Comparison of ENCODE assay signal across 1 cellular context in the genomic region with DNA sequence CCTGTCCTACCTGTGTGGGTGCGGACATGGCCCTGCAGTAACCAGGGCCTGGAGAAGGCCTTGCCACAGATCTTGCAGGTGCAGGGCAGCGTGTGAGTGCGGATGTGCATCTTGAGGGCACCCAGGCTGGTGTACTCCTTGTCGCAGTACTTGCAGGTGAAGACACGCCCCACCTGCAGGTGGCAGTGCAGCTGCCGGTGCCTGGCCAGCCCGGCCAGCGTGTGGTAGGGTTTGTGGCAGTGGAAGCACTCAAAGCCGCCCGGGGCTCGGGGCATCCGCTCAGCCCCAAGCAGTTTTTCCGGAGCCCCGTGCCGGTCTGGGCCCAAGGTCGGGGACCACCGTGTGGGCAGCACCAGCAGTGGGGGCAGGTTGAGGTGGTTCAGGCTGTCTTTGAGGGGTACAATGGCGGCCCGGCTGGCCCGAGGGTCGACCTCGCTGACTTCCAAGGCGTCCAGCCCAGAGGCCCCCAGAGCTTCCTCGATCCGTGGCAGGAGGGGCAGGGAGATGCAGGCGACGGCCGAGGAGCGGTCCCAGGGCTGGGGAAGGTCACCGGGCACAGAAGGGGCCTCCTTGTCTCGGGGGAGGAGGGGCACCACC.
TF ChIP-seq lines count a peak whose summit lies in the region.

No MANE protein-coding gene starts in this region.

TF ChIP-seq in HepG2, 621 proteins besides CTCF, POLR2A, EP300 and RAD21 (continued from another document and continues in another):
- TF ChIP-seq, protein P1, sequence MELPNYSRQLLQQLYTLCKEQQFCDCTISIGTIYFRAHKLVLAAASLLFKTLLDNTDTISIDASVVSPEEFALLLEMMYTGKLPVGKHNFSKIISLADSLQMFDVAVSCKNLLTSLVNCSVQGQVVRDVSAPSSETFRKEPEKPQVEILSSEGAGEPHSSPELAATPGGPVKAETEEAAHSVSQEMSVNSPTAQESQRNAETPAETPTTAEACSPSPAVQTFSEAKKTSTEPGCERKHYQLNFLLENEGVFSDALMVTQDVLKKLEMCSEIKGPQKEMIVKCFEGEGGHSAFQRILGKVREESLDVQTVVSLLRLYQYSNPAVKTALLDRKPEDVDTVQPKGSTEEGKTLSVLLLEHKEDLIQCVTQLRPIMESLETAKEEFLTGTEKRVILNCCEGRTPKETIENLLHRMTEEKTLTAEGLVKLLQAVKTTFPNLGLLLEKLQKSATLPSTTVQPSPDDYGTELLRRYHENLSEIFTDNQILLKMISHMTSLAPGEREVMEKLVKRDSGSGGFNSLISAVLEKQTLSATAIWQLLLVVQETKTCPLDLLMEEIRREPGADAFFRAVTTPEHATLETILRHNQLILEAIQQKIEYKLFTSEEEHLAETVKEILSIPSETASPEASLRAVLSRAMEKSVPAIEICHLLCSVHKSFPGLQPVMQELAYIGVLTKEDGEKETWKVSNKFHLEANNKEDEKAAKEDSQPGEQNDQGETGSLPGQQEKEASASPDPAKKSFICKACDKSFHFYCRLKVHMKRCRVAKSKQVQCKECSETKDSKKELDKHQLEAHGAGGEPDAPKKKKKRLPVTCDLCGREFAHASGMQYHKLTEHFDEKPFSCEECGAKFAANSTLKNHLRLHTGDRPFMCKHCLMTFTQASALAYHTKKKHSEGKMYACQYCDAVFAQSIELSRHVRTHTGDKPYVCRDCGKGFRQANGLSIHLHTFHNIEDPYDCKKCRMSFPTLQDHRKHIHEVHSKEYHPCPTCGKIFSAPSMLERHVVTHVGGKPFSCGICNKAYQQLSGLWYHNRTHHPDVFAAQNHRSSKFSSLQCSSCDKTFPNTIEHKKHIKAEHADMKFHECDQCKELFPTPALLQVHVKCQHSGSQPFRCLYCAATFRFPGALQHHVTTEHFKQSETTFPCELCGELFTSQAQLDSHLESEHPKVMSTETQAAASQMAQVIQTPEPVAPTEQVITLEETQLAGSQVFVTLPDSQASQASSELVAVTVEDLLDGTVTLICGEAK (IDR thresholded peaks at IDR 0.05), result no peak
- TF ChIP-seq, protein P1 (CRISPR knock-in tag; IDR thresholded peaks at IDR 0.05), result no peak
- TF ChIP-seq STAG1 (CRISPR knock-in tag; IDR thresholded peaks at IDR 0.05), result peak; percentile 71
- TF ChIP-seq CENPX (CRISPR knock-in tag; IDR thresholded peaks at IDR 0.05), result no peak
- TF ChIP-seq, protein P2, sequence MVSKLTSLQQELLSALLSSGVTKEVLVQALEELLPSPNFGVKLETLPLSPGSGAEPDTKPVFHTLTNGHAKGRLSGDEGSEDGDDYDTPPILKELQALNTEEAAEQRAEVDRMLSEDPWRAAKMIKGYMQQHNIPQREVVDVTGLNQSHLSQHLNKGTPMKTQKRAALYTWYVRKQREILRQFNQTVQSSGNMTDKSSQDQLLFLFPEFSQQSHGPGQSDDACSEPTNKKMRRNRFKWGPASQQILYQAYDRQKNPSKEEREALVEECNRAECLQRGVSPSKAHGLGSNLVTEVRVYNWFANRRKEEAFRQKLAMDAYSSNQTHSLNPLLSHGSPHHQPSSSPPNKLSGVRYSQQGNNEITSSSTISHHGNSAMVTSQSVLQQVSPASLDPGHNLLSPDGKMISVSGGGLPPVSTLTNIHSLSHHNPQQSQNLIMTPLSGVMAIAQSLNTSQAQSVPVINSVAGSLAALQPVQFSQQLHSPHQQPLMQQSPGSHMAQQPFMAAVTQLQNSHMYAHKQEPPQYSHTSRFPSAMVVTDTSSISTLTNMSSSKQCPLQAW (CRISPR knock-in tag; IDR thresholded peaks at IDR 0.05), result peak; percentile 60; the same call in 1 of the 2 replicates
- no peak for TF ChIP-seq CBX2 (IDR thresholded peaks at IDR 0.05; ENCODE audit: low read depth, low read length)
- no peak for TF ChIP-seq CBX2 (CRISPR knock-in tag; IDR thresholded peaks at IDR 0.05; ENCODE audit: low read depth)
- TF ChIP-seq, protein P3, sequence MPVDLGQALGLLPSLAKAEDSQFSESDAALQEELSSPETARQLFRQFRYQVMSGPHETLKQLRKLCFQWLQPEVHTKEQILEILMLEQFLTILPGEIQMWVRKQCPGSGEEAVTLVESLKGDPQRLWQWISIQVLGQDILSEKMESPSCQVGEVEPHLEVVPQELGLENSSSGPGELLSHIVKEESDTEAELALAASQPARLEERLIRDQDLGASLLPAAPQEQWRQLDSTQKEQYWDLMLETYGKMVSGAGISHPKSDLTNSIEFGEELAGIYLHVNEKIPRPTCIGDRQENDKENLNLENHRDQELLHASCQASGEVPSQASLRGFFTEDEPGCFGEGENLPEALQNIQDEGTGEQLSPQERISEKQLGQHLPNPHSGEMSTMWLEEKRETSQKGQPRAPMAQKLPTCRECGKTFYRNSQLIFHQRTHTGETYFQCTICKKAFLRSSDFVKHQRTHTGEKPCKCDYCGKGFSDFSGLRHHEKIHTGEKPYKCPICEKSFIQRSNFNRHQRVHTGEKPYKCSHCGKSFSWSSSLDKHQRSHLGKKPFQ (CRISPR knock-in tag; IDR thresholded peaks at IDR 0.05; ENCODE audit: insufficient replicate concordance), result no peak
- TF ChIP-seq CEBPG (CRISPR knock-in tag; IDR thresholded peaks at IDR 0.05), result no peak
- TF ChIP-seq RXRA (CRISPR knock-in tag; IDR thresholded peaks at IDR 0.05), result peak; percentile 69
- no peak for TF ChIP-seq RBFOX2 (IDR thresholded peaks at IDR 0.05; ENCODE audit: low read depth, low read length)
- TF ChIP-seq ZKSCAN1 (IDR thresholded peaks at IDR 0.05; ENCODE audit: low read length), result no peak
- TF ChIP-seq ZSCAN30 (CRISPR knock-in tag; IDR thresholded peaks at IDR 0.05), result no peak
- peak; percentile 28; the same call in 1 of the 2 replicates for TF ChIP-seq CBFB (CRISPR knock-in tag; IDR thresholded peaks at IDR 0.05)
- TF ChIP-seq, protein P4, sequence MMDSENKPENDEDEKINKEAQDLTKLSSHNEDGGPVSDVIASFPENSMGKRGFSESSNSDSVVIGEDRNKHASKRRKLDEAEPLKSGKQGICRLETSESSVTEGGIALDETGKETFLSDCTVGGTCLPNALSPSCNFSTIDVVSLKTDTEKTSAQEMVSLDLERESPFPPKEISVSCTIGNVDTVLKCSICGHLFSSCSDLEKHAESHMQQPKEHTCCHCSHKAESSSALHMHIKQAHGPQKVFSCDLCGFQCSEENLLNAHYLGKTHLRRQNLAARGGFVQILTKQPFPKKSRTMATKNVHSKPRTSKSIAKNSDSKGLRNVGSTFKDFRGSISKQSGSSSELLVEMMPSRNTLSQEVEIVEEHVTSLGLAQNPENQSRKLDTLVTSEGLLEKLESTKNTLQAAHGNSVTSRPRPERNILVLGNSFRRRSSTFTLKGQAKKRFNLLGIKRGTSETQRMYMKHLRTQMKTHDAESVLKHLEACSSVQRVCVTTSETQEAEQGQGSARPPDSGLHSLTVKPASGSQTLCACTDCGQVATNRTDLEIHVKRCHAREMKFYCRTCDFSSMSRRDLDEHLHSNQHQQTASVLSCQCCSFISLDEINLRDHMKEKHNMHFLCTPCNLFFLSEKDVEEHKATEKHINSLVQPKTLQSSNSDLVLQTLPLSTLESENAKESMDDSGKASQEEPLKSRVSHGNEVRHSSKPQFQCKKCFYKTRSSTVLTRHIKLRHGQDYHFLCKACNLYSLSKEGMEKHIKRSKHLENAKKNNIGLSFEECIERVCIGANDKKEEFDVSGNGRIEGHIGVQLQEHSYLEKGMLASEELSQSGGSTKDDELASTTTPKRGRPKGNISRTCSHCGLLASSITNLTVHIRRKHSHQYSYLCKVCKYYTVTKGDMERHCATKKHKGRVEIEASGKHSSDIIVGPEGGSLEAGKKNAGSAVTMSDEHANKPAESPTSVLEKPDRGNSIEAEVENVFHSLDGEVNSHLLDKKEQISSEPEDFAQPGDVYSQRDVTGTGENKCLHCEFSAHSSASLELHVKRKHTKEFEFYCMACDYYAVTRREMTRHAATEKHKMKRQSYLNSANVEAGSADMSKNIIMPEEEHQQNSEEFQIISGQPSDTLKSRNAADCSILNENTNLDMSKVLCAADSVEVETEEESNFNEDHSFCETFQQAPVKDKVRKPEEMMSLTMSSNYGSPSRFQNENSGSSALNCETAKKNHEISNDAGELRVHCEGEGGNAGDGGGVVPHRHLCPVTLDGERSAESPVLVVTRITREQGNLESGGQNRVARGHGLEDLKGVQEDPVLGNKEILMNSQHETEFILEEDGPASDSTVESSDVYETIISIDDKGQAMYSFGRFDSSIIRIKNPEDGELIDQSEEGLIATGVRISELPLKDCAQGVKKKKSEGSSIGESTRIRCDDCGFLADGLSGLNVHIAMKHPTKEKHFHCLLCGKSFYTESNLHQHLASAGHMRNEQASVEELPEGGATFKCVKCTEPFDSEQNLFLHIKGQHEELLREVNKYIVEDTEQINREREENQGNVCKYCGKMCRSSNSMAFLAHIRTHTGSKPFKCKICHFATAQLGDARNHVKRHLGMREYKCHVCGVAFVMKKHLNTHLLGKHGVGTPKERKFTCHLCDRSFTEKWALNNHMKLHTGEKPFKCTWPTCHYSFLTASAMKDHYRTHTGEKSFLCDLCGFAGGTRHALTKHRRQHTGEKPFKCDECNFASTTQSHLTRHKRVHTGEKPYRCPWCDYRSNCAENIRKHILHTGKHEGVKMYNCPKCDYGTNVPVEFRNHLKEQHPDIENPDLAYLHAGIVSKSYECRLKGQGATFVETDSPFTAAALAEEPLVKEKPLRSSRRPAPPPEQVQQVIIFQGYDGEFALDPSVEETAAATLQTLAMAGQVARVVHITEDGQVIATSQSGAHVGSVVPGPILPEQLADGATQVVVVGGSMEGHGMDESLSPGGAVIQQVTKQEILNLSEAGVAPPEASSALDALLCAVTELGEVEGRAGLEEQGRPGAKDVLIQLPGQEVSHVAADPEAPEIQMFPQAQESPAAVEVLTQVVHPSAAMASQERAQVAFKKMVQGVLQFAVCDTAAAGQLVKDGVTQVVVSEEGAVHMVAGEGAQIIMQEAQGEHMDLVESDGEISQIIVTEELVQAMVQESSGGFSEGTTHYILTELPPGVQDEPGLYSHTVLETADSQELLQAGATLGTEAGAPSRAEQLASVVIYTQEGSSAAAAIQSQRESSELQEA (CRISPR knock-in tag; IDR thresholded peaks at IDR 0.05; ENCODE audit: not compliant biosample characterization), result no peak
- no peak for TF ChIP-seq NFATC3 (CRISPR knock-in tag; IDR thresholded peaks at IDR 0.05)
- TF ChIP-seq SRY (CRISPR knock-in tag; IDR thresholded peaks at IDR 0.05), result no peak
- TF ChIP-seq RNF2 (conservative IDR thresholded peaks at IDR 0.05; ENCODE audit: low read depth), result no peak
- peak; percentile 57 for TF ChIP-seq SALL1 (CRISPR knock-in tag; IDR thresholded peaks at IDR 0.05)
- no peak for TF ChIP-seq PRPF4 (IDR thresholded peaks at IDR 0.05; ENCODE audit: low read depth, low read length, poor library complexity, severe bottlenecking)
- no peak for TF ChIP-seq GMEB2 (CRISPR knock-in tag; IDR thresholded peaks at IDR 0.05; ENCODE audit: low read depth)
- TF ChIP-seq TAF1 (CRISPR knock-in tag; IDR thresholded peaks at IDR 0.05), result 0 out of 2 replicates have a peak, but pooled peaks have one; percentile 17
- no peak for TF ChIP-seq ZSCAN22 (CRISPR knock-in tag; IDR thresholded peaks at IDR 0.05)
- no peak for TF ChIP-seq GPBP1L1 (CRISPR knock-in tag; IDR thresholded peaks at IDR 0.05)
- no peak; the same call in 1 of the 2 replicates for TF ChIP-seq ZFP41 (CRISPR knock-in tag; IDR thresholded peaks at IDR 0.05; ENCODE audit: borderline replicate concordance)
- no peak; the same call in 1 of the 2 replicates for TF ChIP-seq REPIN1 (CRISPR knock-in tag; IDR thresholded peaks at IDR 0.05; ENCODE audit: borderline replicate concordance, low read depth)
- TF ChIP-seq KDM5B (CRISPR knock-in tag; IDR thresholded peaks at IDR 0.05; ENCODE audit: borderline replicate concordance), result peak; percentile 25; the same call in 1 of the 2 replicates
